In genomic region chrX:13088155-13088485, GRCh38 we compare ENCODE assay signal across 11 cellular contexts. TPM values are rescaled to one million over a fixed set of nuclear protein-coding genes. Genes with fewer than 3 reads are reported as not detected.
DNase-seq lines count a peak whose midpoint lies in the region; ATAC-seq and TF ChIP-seq lines count a peak whose summit lies in the region.
"Had no signal": no experiment of that assay in that cellular context is flagged by ENCODE, and none has a peak within 500 bp of the region (broad histone marks: within the 10 kb centered on the region; RNA-seq: fewer than 3 reads in every experiment).

No MANE protein-coding gene starts in this region.

- peak overlapping the region; percentile 100 for H3K27ac Mint-ChIP-seq in activated T-helper 1 cell treated with anti-CD3 and anti-CD28 coated beads, Interleukin-12 subunit alpha, Interleukin-12 subunit beta, Interleukin-2, Interleukin-4 antibody, amounts not matched to agents 30 ng/mL and 10 ng/mL and 1 ng/mL, durations not matched to agents 14 hours and 24 hours and 36 hours
- H3K27ac Mint-ChIP-seq in natural killer cell treated with Interleukin-12 subunit alpha and Interleukin-12 subunit beta and Interleukin-15 and Interleukin-18, amount 100 ng/mL, for 72 hours = peak overlapping the region; percentile 98 to 99

- H3K4me1 Mint-ChIP-seq in activated T-helper 1 cell treated with anti-CD3 and anti-CD28 coated beads, Interleukin-12 subunit alpha, Interleukin-12 subunit beta, Interleukin-2, Interleukin-4 antibody, amounts not matched to agents 30 ng/mL and 10 ng/mL and 1 ng/mL, durations not matched to agents 14 hours and 24 hours and 36 hours (ENCODE audit: low read depth) = peaks cover 94% of the 10 kb centered on the region
- H3K4me1 Mint-ChIP-seq in natural killer cell treated with Interleukin-12 subunit alpha and Interleukin-12 subunit beta and Interleukin-15 and Interleukin-18, amount 100 ng/mL, for 72 hours (ENCODE audit: low read depth in 2 of 2) = peaks cover 72 to 81% of the 10 kb centered on the region in 2 donors

- H3K4me3 Mint-ChIP-seq in activated T-helper 1 cell treated with anti-CD3 and anti-CD28 coated beads, Interleukin-12 subunit alpha, Interleukin-12 subunit beta, Interleukin-2, Interleukin-4 antibody, amounts not matched to agents 30 ng/mL and 10 ng/mL and 1 ng/mL, durations not matched to agents 14 hours and 24 hours and 36 hours = peak overlapping the region; percentile 79
- H3K4me3 Mint-ChIP-seq in natural killer cell treated with Interleukin-12 subunit alpha and Interleukin-12 subunit beta and Interleukin-15 and Interleukin-18, amount 100 ng/mL, for 72 hours = peak overlapping the region; percentile 85

- H3K27me3 Mint-ChIP-seq in activated T-helper 1 cell treated with anti-CD3 and anti-CD28 coated beads, Interleukin-12 subunit alpha, Interleukin-12 subunit beta, Interleukin-2, Interleukin-4 antibody, amounts not matched to agents 30 ng/mL and 10 ng/mL and 1 ng/mL, durations not matched to agents 14 hours and 24 hours and 36 hours (ENCODE audit: insufficient read depth) = no peaks in the 10 kb centered on the region
- peaks cover 0 to 2% of the 10 kb centered on the region in 2 donors for H3K27me3 Mint-ChIP-seq in natural killer cell treated with Interleukin-12 subunit alpha and Interleukin-12 subunit beta and Interleukin-15 and Interleukin-18, amount 100 ng/mL, for 72 hours

- peak; percentile 63 for DNase-seq in GM12865 (ENCODE audit: low read depth)
- peak; percentile 62 for DNase-seq in KBM-7
- no peak for DNase-seq in activated T-helper 1 cell treated with anti-CD3 and anti-CD28 coated beads, Interleukin-12 subunit alpha, Interleukin-12 subunit beta, Interleukin-2, Interleukin-4 antibody, amounts not matched to agents 30 ng/mL and 10 ng/mL and 1 ng/mL, durations not matched to agents 14 hours and 24 hours and 36 hours (ENCODE audit: low spot score)
- no peak for DNase-seq in natural killer cell treated with Interleukin-12 subunit alpha and Interleukin-12 subunit beta and Interleukin-15 and Interleukin-18, amount 100 ng/mL, for 72 hours (ENCODE audit: low spot score)
- no peak for DNase-seq in hepatic stellate cell (ENCODE audit: low spot score)
- DNase-seq in NCI-H2171 (lab: John Stamatoyannopoulos, UW) = no peak
- DNase-seq in cerebellar nuclear complex (lab: John Stamatoyannopoulos, UW) = no peak
- DNase-seq: DMS79, NCI-H1048 had no signal

- H3K9me3 Mint-ChIP-seq in activated T-helper 1 cell treated with anti-CD3 and anti-CD28 coated beads, Interleukin-12 subunit alpha, Interleukin-12 subunit beta, Interleukin-2, Interleukin-4 antibody, amounts not matched to agents 30 ng/mL and 10 ng/mL and 1 ng/mL, durations not matched to agents 14 hours and 24 hours and 36 hours = no peaks in the 10 kb centered on the region
- H3K9me3 Mint-ChIP-seq in natural killer cell treated with Interleukin-12 subunit alpha and Interleukin-12 subunit beta and Interleukin-15 and Interleukin-18, amount 100 ng/mL, for 72 hours = peaks cover 3% of the 10 kb centered on the region

- peak overlapping the region; percentile 56 for H3K4me3 ChIP-seq in GM12865 (ENCODE audit: low read depth, low read length)
- H3K4me3 ChIP-seq: hepatocyte had no signal

- peaks cover 4% of the 10 kb centered on the region for H3K36me3 Mint-ChIP-seq in activated T-helper 1 cell treated with anti-CD3 and anti-CD28 coated beads, Interleukin-12 subunit alpha, Interleukin-12 subunit beta, Interleukin-2, Interleukin-4 antibody, amounts not matched to agents 30 ng/mL and 10 ng/mL and 1 ng/mL, durations not matched to agents 14 hours and 24 hours and 36 hours (ENCODE audit: low read depth)
- H3K36me3 Mint-ChIP-seq in natural killer cell treated with Interleukin-12 subunit alpha and Interleukin-12 subunit beta and Interleukin-15 and Interleukin-18, amount 100 ng/mL, for 72 hours = no peaks in the 10 kb centered on the region

- ATAC-seq in natural killer cell treated with Interleukin-12 subunit alpha and Interleukin-12 subunit beta and Interleukin-15 and Interleukin-18, amount 100 ng/mL, for 72 hours = no peak

- in situ Hi-C loops in KBM-7 (cut with MboI; ENCODE audit: low pct_unique_long_range_greater_than_20kb, low sequenced_read_pairs) = loop anchor here (10.0 to 25.0 kb wide), 2 partner anchors 103 to 399 kb away; no protein-coding TSS in a partner anchor

- no peak for TF ChIP-seq CTCF in GM12865 (IDR thresholded peaks at IDR 0.05; ENCODE audit: insufficient read depth, low read depth, low read length, missing control alignments)

- intact Hi-C loops in activated T-helper 1 cell treated with anti-CD3 and anti-CD28 coated beads, Interleukin-12 subunit alpha, Interleukin-12 subunit beta, Interleukin-2, Interleukin-4 antibody, amounts not matched to agents 30 ng/mL and 10 ng/mL and 1 ng/mL, durations not matched to agents 14 hours and 24 hours and 36 hours (cut with micrococcal nuclease) = no loop called here

RNA-seq across cellular contexts. Expression of gene FAM9C, which starts 43.7 kb away (rescaled TPM):
- 0.05 TPM in 2 replicates for total RNA-seq in activated T-helper 1 cell treated with anti-CD3 and anti-CD28 coated beads, Interleukin-12 subunit alpha, Interleukin-12 subunit beta, Interleukin-2, Interleukin-4 antibody, amounts not matched to agents 30 ng/mL and 10 ng/mL and 1 ng/mL, durations not matched to agents 14 hours and 24 hours and 36 hours
- total RNA-seq in natural killer cell treated with Interleukin-12 subunit alpha and Interleukin-12 subunit beta and Interleukin-15 and Interleukin-18, amount 100 ng/mL, for 72 hours = not detected
- total RNA-seq: hepatocyte, mononuclear cell had no signal

Comparison
In these comparisons a context has a peak if more than half of its experiments do, and no peak if none do; other contexts are left out.
1. DNase-seq: peak in GM12865 (single experiment) and KBM-7 (single experiment); none in activated T-helper 1 cell treated with anti-CD3 and anti-CD28 coated beads, Interleukin-12 subunit alpha, Interleukin-12 subunit beta, Interleukin-2, Interleukin-4 antibody, amounts not matched to agents 30 ng/mL and 10 ng/mL and 1 ng/mL, durations not matched to agents 14 hours and 24 hours and 36 hours (single experiment), natural killer cell treated with Interleukin-12 subunit alpha and Interleukin-12 subunit beta and Interleukin-15 and Interleukin-18, amount 100 ng/mL, for 72 hours (single experiment), hepatic stellate cell (single experiment), NCI-H2171 (single experiment) and cerebellar nuclear complex (0 of 2).